ENCODE assay signal across 8 cellular contexts in genomic region chr1:119647228-119647733, GRCh38. TPM values are rescaled to one million over a fixed set of nuclear protein-coding genes. Genes with fewer than 3 reads are reported as not detected.
DNase-seq lines count a peak whose midpoint lies in the region; ATAC-seq and TF ChIP-seq lines count a peak whose summit lies in the region.

No MANE protein-coding gene starts in this region.

- peaks cover 7% of the 10 kb centered on the region for H4K20me1 ChIP-seq in SK-N-SH (ENCODE audit: insufficient read depth)

- H3K79me2 ChIP-seq in SK-N-SH (ENCODE audit: insufficient read depth), result peaks cover 54% of the 10 kb centered on the region

- peak overlapping the region; percentile 97 to 98 for H3K4me3 ChIP-seq in SK-N-SH (ENCODE audit: low read depth in 2 of 2, low read length in 1 of 2)
- peak overlapping the region; percentile 94 for H3K4me3 ChIP-seq in fibroblast of the aortic adventitia (ENCODE audit: low read depth, low read length)

- H3K27ac ChIP-seq in SK-N-SH (ENCODE audit: low read depth in 2 of 2, low read length in 1 of 2), result peak overlapping the region; percentile 96

- H3F3A ChIP-seq in SK-N-SH (replicated peaks; ENCODE audit: insufficient read depth), result peaks cover 18% of the 10 kb centered on the region

- 0 out of 4 replicates have a peak, but pooled peaks of 1 of the 2 experiments have one; percentile 2 for TF ChIP-seq EP300 in SK-N-SH (IDR thresholded peaks at IDR 0.05; ENCODE audit: borderline replicate concordance in 1 of 2, low read depth in 1 of 2, low read length in 1 of 2)

- no peaks in the 10 kb centered on the region for H3K9me2 ChIP-seq in SK-N-SH

- H2AFZ ChIP-seq in SK-N-SH (ENCODE audit: low read depth), result peak overlapping the region; percentile 89

- no peaks in the 10 kb centered on the region for H3K27me3 ChIP-seq in SK-N-SH (ENCODE audit: insufficient read depth)

- peaks cover 0 to 5% of the 10 kb centered on the region in 2 experiments for H3K36me3 ChIP-seq in SK-N-SH (replicated peaks in 1 of 2; ENCODE audit: control insufficient read depth in 1 of 2, insufficient read depth in 2 of 2, low read length in 1 of 2)

- no peaks in the 10 kb centered on the region for H3K9me3 ChIP-seq in SK-N-SH

- no peaks in the 10 kb centered on the region for H3K9me3 Mint-ChIP-seq in progenitor cell of endocrine pancreas (ENCODE audit: low read depth)

- H3K4me1 Mint-ChIP-seq in progenitor cell of endocrine pancreas (ENCODE audit: low read depth), result peaks cover 32% of the 10 kb centered on the region

- peaks cover 5 to 11% of the 10 kb centered on the region in 2 experiments; a peak in 3 of 4 replicates for H3K4me1 ChIP-seq in SK-N-SH (ENCODE audit: control insufficient read depth in 1 of 2, insufficient read depth in 2 of 2, low read depth in 1 of 2, low read length in 1 of 2)

- peak; percentile 51 for DNase-seq in SK-N-SH
- no peak for DNase-seq in fibroblast of the aortic adventitia (ENCODE audit: low read depth)
- DNase-seq in progenitor cell of endocrine pancreas (ENCODE audit: low spot score, unreplicated experiment), result peak; percentile 14
- DNase-seq in NCI-H2171 (lab: John Stamatoyannopoulos, UW), result no peak
- no peak for DNase-seq in glomerular visceral epithelial cell (ENCODE audit: extremely low spot score)
- DNase-seq in putamen (ENCODE audit: low spot score), result no peak
- no peak for DNase-seq in kidney tubule cell (ENCODE audit: low spot score)

- peak overlapping the region; percentile 95 for H3K4me3 Mint-ChIP-seq in progenitor cell of endocrine pancreas (ENCODE audit: low read depth)

- TF ChIP-seq CTCF in SK-N-SH (IDR thresholded peaks at IDR 0.05), result no peak; the same call in 1 of the 2 replicates
- no peak for TF ChIP-seq CTCF in fibroblast of the aortic adventitia (IDR thresholded peaks at IDR 0.05; ENCODE audit: insufficient read depth, low read length)
- TF ChIP-seq CTCF in progenitor cell of endocrine pancreas (IDR thresholded peaks at IDR 0.05; ENCODE audit: unreplicated experiment), result no peak

- CTCF ChIA-PET in SK-N-SH (lab: Yijun Ruan, JAX), result interaction anchor here (0.6 to 6.3 kb wide), 15 partner anchors 8 to 67 kb away, joined by 3 to 66 read pairs (median 13); no protein-coding TSS in a partner anchor

- H3K27me3 Mint-ChIP-seq in progenitor cell of endocrine pancreas, result peaks cover 12% of the 10 kb centered on the region

- TF ChIP-seq RAD21 in SK-N-SH (IDR thresholded peaks at IDR 0.05; ENCODE audit: low read length), result no peak; the same call in 1 of the 2 replicates

- peak overlapping the region; percentile 94 for H3K9ac ChIP-seq in SK-N-SH

- H3K36me3 Mint-ChIP-seq in progenitor cell of endocrine pancreas (ENCODE audit: insufficient read depth), result peaks cover 2% of the 10 kb centered on the region

- WGBS in SK-N-SH (ENCODE audit: low lambda C conversion rate), result 3% methylated on average over 16 of the region's 18 CpGs

- H3K27ac Mint-ChIP-seq in progenitor cell of endocrine pancreas, result peak overlapping the region; percentile 96

- H3K4me2 ChIP-seq in SK-N-SH, result peak overlapping the region; percentile 96

- ATAC-seq in GM21528 (IDR thresholded peaks at IDR 0.05; ENCODE audit: low FRiP score, unreplicated experiment), result peak; percentile 1

- POLR2A ChIA-PET in SK-N-SH (lab: Yijun Ruan, JAX), result interaction anchor here (0.6 to 2.7 kb wide), 6 partner anchors 8 to 65 kb away, joined by 3 to 8 read pairs (median 6); partner anchors contain the start of gene PHGDH

TF ChIP-seq in SK-N-SH, 30 proteins besides CTCF, POLR2A, EP300 and RAD21:
- TF ChIP-seq FOXJ3 (CRISPR knock-in tag; IDR thresholded peaks at IDR 0.05), result no peak
- TF ChIP-seq MAX (IDR thresholded peaks at IDR 0.05; ENCODE audit: low read depth), result 0 out of 2 replicates have a peak, but pooled peaks have one; percentile 40
- no peak for TF ChIP-seq USF2 (IDR thresholded peaks at IDR 0.05; ENCODE audit: borderline replicate concordance, low read depth, low read length)
- TF ChIP-seq SMC3 (IDR thresholded peaks at IDR 0.05; ENCODE audit: low read depth, low read length), result no peak
- TF ChIP-seq CHD2 (IDR thresholded peaks at IDR 0.05; ENCODE audit: low read length, partially characterized antibody), result no peak
- no peak; the same call in 1 of the 2 replicates for TF ChIP-seq TAF1 (IDR thresholded peaks at IDR 0.05; ENCODE audit: borderline replicate concordance, low read depth, low read length)
- peak; percentile 78 for TF ChIP-seq MXI1 (IDR thresholded peaks at IDR 0.05; ENCODE audit: low read depth, low read length)
- TF ChIP-seq JUND (IDR thresholded peaks at IDR 0.05), result no peak
- TF ChIP-seq MEF2A (IDR thresholded peaks at IDR 0.05; ENCODE audit: borderline replicate concordance, low read depth), result no peak

RNA-seq across cellular contexts. Expression of gene ZNF697, which starts 0.8 kb away (rescaled TPM):
- polyA plus RNA-seq in SK-N-SH (2012; rRNA removed), result 3.4 and 4.1 TPM in 2 replicates
- polyA plus RNA-seq in SK-N-SH (2012; cell fraction: cytosol; rRNA removed), result 4.6 and 4.8 TPM in 2 replicates
- polyA plus RNA-seq in SK-N-SH (2012; cell fraction: nucleus; rRNA removed), result 5.4 and 7.5 TPM in 2 replicates
- total RNA-seq in fibroblast of the aortic adventitia (ENCODE audit: low replicate concordance), result 4.4 and 7.3 TPM in 2 replicates
- 21.3 and 22.3 TPM in 2 replicates for total RNA-seq in progenitor cell of endocrine pancreas

Comparison
In these comparisons a context has a peak if more than half of its experiments do, and no peak if none do; other contexts are left out.
1. DNase-seq: peak in SK-N-SH (single experiment) and progenitor cell of endocrine pancreas (single experiment); none in fibroblast of the aortic adventitia (single experiment), NCI-H2171 (single experiment), glomerular visceral epithelial cell (single experiment), putamen (single experiment) and kidney tubule cell (single experiment).